ENCODE assay signal across 11 cellular contexts in the genomic region with DNA sequence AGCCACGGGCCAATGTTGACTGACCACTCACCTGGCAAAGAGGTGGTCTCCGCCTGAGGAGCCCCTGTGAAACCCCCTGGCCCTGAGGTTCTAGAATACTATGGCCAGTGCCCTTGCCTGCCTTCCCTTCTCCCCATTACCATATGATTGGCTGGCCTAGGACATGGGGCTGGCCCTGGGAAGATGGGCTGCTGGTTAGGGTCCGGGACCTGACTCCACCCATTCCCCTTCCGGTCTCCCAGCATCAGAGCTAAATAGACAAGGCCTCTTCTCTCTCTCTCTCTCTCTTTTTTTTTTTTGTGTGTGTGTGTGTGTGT. TPM values are rescaled to one million over a fixed set of nuclear protein-coding genes. Genes with fewer than 3 reads are reported as not detected.
DNase-seq lines count a peak whose midpoint lies in the region; ATAC-seq and TF ChIP-seq lines count a peak whose summit lies in the region.
"Had no signal": no experiment of that assay in that cellular context is flagged by ENCODE, and none has a peak within 500 bp of the region (broad histone marks: within the 10 kb centered on the region; RNA-seq: fewer than 3 reads in every experiment).

No MANE protein-coding gene starts in this region.

- CTCF ChIA-PET in MCF 10A (lab: Yijun Ruan, JAX), result interaction anchor here (0.6 to 4.1 kb wide), 6 partner anchors 8 to 153 kb away, joined by 3 to 27 read pairs (median 12); no protein-coding TSS in a partner anchor

- no peaks in the 10 kb centered on the region for H3K9me3 Mint-ChIP-seq in MCF 10A (ENCODE audit: unreplicated experiment)
- H3K9me3 Mint-ChIP-seq in HFFc6, result no peaks in the 10 kb centered on the region

- H3K4me1 ChIP-seq in DOHH2 (ENCODE audit: control insufficient read depth, low read length) (peaks cover 83% of the 10 kb centered on the region), KMS-11 (ENCODE audit: low read depth, poor library complexity, severe bottlenecking) (peaks cover 76% of the 10 kb centered on the region), neutrophil (ENCODE audit: control insufficient read depth in 1 of 2, insufficient read depth in 1 of 2, low read depth in 1 of 2, low read length in 1 of 2) (peaks cover 81 to 92% of the 10 kb centered on the region in 2 experiments)

- ATAC-seq in HG03571 (IDR thresholded peaks at IDR 0.05; ENCODE audit: unreplicated experiment), result no peak

- no peak for TF ChIP-seq CTCF in DOHH2 (IDR thresholded peaks at IDR 0.05; ENCODE audit: low read depth, low read length, poor library complexity, severe bottlenecking)
- no peak for TF ChIP-seq CTCF in KMS-11 (conservative IDR thresholded peaks at IDR 0.05; ENCODE audit: low read depth, low read length)
- TF ChIP-seq CTCF in MCF 10A (IDR thresholded peaks at IDR 0.05; ENCODE audit: unreplicated experiment), result no peak
- TF ChIP-seq CTCF in neutrophil (IDR thresholded peaks at IDR 0.05), result no peak
- no peak for TF ChIP-seq CTCF in HFFc6 (IDR thresholded peaks at IDR 0.05)

- POLR2A ChIA-PET in MCF 10A (lab: Yijun Ruan, JAX), result no interaction called here

- peak overlapping the region; percentile 98 for H3K4me3 ChIP-seq in DOHH2 (ENCODE audit: low read length)
- no peak overlapping the region for H3K4me3 ChIP-seq in KMS-11 (IDR thresholded peaks at IDR 0.05; ENCODE audit: insufficient read depth, low read depth, low read length)
- H3K4me3 ChIP-seq in neutrophil (ENCODE audit: low read depth in 1 of 2, low read length in 1 of 2), result peak overlapping the region; percentile 95 to 99
- H3K4me3 ChIP-seq: cardiac muscle cell had no signal

- H3K9ac ChIP-seq in KMS-11, result no peak overlapping the region

- peak overlapping the region; percentile 99 for H3K27ac ChIP-seq in DOHH2 (ENCODE audit: low read depth, low read length)
- no peak overlapping the region; the same call in 1 of the 2 replicates for H3K27ac ChIP-seq in KMS-11
- peak overlapping the region; percentile 100 for H3K27ac ChIP-seq in neutrophil
- H3K27ac ChIP-seq: cardiac muscle cell had no signal

- no peaks in the 10 kb centered on the region for H3K9me2 ChIP-seq in DOHH2 (replicated peaks; ENCODE audit: control insufficient read depth, low read length)

- peak overlapping the region; percentile 20 for H3K27ac Mint-ChIP-seq in MCF 10A (ENCODE audit: low read depth, unreplicated experiment)
- no peak overlapping the region for H3K27ac Mint-ChIP-seq in HFFc6

- peaks cover 86% of the 10 kb centered on the region for H3K79me2 ChIP-seq in DOHH2 (ENCODE audit: control insufficient read depth, low read length)
- H3K79me2 ChIP-seq in KMS-11 (ENCODE audit: insufficient read depth, low read depth), result peaks cover 76% of the 10 kb centered on the region

- H3K4me2 ChIP-seq in DOHH2 (ENCODE audit: low read length) (peak overlapping the region; percentile 100), KMS-11 (peak overlapping the region; percentile 99; the same call in 1 of the 2 replicates)

- H2AFZ ChIP-seq in KMS-11 (ENCODE audit: low read depth), result no peak overlapping the region

- H3K36me3 ChIP-seq in DOHH2 (ENCODE audit: control insufficient read depth, low read length) (peaks cover 71% of the 10 kb centered on the region), KMS-11 (ENCODE audit: insufficient read depth) (no peaks in the 10 kb centered on the region), neutrophil (peaks cover 12% of the 10 kb centered on the region)
- H3K36me3 ChIP-seq: cardiac muscle cell had no signal

- H3K9me3 ChIP-seq in DOHH2 (ENCODE audit: control insufficient read depth, insufficient read depth, low read length) (no peaks in the 10 kb centered on the region), neutrophil (no peaks in the 10 kb centered on the region)

- no peaks in the 10 kb centered on the region for H3K27me3 ChIP-seq in DOHH2 (ENCODE audit: control insufficient read depth, low read length)
- H3K27me3 ChIP-seq in KMS-11 (ENCODE audit: insufficient read depth, low read depth), result no peaks in the 10 kb centered on the region
- no peaks in the 10 kb centered on the region for H3K27me3 ChIP-seq in neutrophil
- H3K27me3 ChIP-seq: cardiac muscle cell had no signal

- DNase-seq in MCF 10A (ENCODE audit: unreplicated experiment), result no peak
- DNase-seq in OCI-M2 (lab: John Stamatoyannopoulos, UW; ENCODE audit: unreplicated experiment), result no peak
- DNase-seq in cerebellar nuclear complex (lab: John Stamatoyannopoulos, UW), result no peak
- no peak for DNase-seq in HFFc6
- DNase-seq: NCI-H187 treated with DMSO at 0.1 percent for 48 hours had no signal

- H4K20me1 ChIP-seq in DOHH2 (ENCODE audit: control insufficient read depth, insufficient read depth, low read depth, low read length) (no peaks in the 10 kb centered on the region), KMS-11 (ENCODE audit: insufficient read depth) (no peaks in the 10 kb centered on the region)

- peaks cover 66% of the 10 kb centered on the region for H3F3A ChIP-seq in DOHH2 (ENCODE audit: control insufficient read depth, insufficient read depth)

- H3K36me3 Mint-ChIP-seq in MCF 10A (ENCODE audit: insufficient read depth, unreplicated experiment) (no peaks in the 10 kb centered on the region), HFFc6 (ENCODE audit: low read depth) (no peaks in the 10 kb centered on the region)

- intact Hi-C loops in MCF 10A (cut with micrococcal nuclease), result loop anchor here (10.0 kb wide), 1 partner anchor 419 kb away; the partner anchor contains the start of gene C15orf39

- BruUV-seq in MCF 10A (replicated peaks; lab: Mats Ljungman, UMichigan), result no TSS peak

- peaks cover 47% of the 10 kb centered on the region for H3K4me1 Mint-ChIP-seq in MCF 10A (ENCODE audit: insufficient read depth, unreplicated experiment)
- peaks cover 74% of the 10 kb centered on the region for H3K4me1 Mint-ChIP-seq in HFFc6 (ENCODE audit: low read depth)

- H3K27me3 Mint-ChIP-seq in MCF 10A (ENCODE audit: insufficient read depth, unreplicated experiment), result no peaks in the 10 kb centered on the region
- H3K27me3 Mint-ChIP-seq in HFFc6 (ENCODE audit: insufficient read depth), result peaks cover 4% of the 10 kb centered on the region; the same call in 1 of the 2 replicates

- H3K4me3 Mint-ChIP-seq in MCF 10A (ENCODE audit: unreplicated experiment) (no peak overlapping the region), HFFc6 (no peak overlapping the region)

RNA-seq across cellular contexts. Expression of gene CSK, which starts 3.8 kb away (rescaled TPM):
- total RNA-seq in MCF 10A (2022), result 50.4 and 65.3 TPM in 2 replicates
- 10 to 100 TPM; 48.8 to 59.0 (median 53.3) TPM for total RNA-seq in HFFc6 (2021; fragmentation: NEBNext Ultra II Directional; extraction: Animal tissue kit (Norgen Biotek cat#: 25700))

RNA-seq across cellular contexts. Expression of gene LMAN1L, which starts 27.0 kb away (rescaled TPM):
- total RNA-seq in MCF 10A (2022), result 0.23 TPM in 1 of 2 replicates, not detected in the other
- total RNA-seq in HFFc6 (2021; fragmentation: NEBNext Ultra II Directional; extraction: Animal tissue kit (Norgen Biotek cat#: 25700)), result not detected
- total RNA-seq: cardiac muscle cell had no signal

RNA-seq across cellular contexts. Expression of gene CYP1A2, which starts 37.0 kb away (rescaled TPM):
- not detected in 2 replicates for total RNA-seq in MCF 10A (2022)
- total RNA-seq in HFFc6 (2021; fragmentation: NEBNext Ultra II Directional; extraction: Animal tissue kit (Norgen Biotek cat#: 25700)), result not detected
- total RNA-seq: cardiac muscle cell; T-helper 2 cell treated with Interferon-gamma antibody and Interleukin-4, amounts not matched to agents 100 ng/mL and 5 ng/mL, for 36 hours had no signal

RNA-seq across cellular contexts. Expression of gene CPLX3, which starts 40.8 kb away (rescaled TPM):
- total RNA-seq in MCF 10A (2022), result not detected in 2 replicates
- under 1 TPM in 1 of 6 experiments, not detected in 5; 0.09 TPM for total RNA-seq in HFFc6 (2021; fragmentation: NEBNext Ultra II Directional; extraction: Animal tissue kit (Norgen Biotek cat#: 25700))
- total RNA-seq: cardiac muscle cell had no signal

RNA-seq across cellular contexts. Expression of gene ULK3, which starts 57.3 kb away (rescaled TPM):
- total RNA-seq in MCF 10A (2022), result 27.6 and 31.3 TPM in 2 replicates
- 10 to 100 TPM; 12.5 to 18.9 (median 16.1) TPM for total RNA-seq in HFFc6 (2021; fragmentation: NEBNext Ultra II Directional; extraction: Animal tissue kit (Norgen Biotek cat#: 25700))
